In genomic region chr15:93032515-93033206, GRCh38 we compare ENCODE assay signal across 1 cellular context. TPM values are rescaled to one million over a fixed set of nuclear protein-coding genes. Genes with fewer than 3 reads are reported as not detected.
"Had no signal": no experiment of that assay in that cellular context is flagged by ENCODE, and none has a peak within 500 bp of the region (broad histone marks: within the 10 kb centered on the region; RNA-seq: fewer than 3 reads in every experiment).

No MANE protein-coding gene starts in this region.

RNA-seq across cellular contexts. Expression of gene RGMA, which starts 56.4 kb away (rescaled TPM):
- total RNA-seq: natural killer cell had no signal
